17 cellular contexts compared by ENCODE assay signal in the genomic region with DNA sequence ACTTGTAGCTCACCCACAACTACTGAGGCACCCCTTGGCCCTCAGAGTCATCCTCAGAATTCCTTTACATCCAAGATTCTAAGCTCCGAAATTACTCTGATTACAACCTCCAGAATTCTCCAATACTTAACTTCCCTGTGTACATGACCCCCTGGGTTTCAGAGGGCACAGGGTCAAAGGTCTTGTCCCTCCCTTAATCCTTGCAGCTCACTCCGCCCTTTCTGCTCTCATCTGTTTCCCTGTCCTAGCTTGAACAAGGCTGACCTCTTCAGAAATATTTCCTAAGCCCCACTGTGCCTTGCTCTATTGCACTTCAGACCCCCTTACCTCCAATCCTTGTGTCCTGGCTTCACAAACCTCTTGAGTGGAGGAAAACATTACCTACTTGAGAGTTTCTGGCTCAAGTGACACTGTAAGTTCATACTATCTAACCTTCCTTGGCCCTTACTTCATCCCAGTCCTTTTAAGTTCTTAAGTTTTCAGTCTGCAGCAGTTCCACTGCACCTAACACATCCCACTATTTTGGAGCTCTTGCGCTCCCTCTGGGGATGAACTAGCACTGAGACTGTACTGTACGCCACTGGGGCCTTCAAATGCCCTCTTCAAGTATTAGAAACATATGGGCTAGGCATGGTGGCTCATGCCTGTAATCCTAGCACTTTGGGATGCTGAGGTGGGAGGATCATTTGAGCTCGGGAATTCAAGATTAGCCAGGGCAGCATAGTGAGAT. TPM values are rescaled to one million over a fixed set of nuclear protein-coding genes. Genes with fewer than 3 reads are reported as not detected.
DNase-seq lines count a peak whose midpoint lies in the region; ATAC-seq and TF ChIP-seq lines count a peak whose summit lies in the region.
"Had no signal": no experiment of that assay in that cellular context is flagged by ENCODE, and none has a peak within 500 bp of the region (broad histone marks: within the 10 kb centered on the region; RNA-seq: fewer than 3 reads in every experiment).

No MANE protein-coding gene starts in this region.

- H3K4me1 ChIP-seq in hepatocyte (ENCODE audit: insufficient read depth) (peaks cover 27% of the 10 kb centered on the region), spleen (peaks cover 50 to 100% (median 98%) of the 10 kb centered on the region in 6 donors)

- peaks cover 31% of the 10 kb centered on the region for H3K4me1 Mint-ChIP-seq in T-helper 1 cell treated with Interleukin-12 subunit alpha and Interleukin-12 subunit beta and Interleukin-4 antibody, amounts not matched to agents 30 μg/mL and 1 μg/mL, for 36 hours (ENCODE audit: low read depth)
- peaks cover 40% of the 10 kb centered on the region for H3K4me1 Mint-ChIP-seq in activated CD8-positive, alpha-beta T cell treated with anti-CD3 and anti-CD28 coated beads, Interleukin-2, amount 10 ng/mL, durations not matched to agents 7 days and 5 days (ENCODE audit: low read depth)
- peaks cover 16% of the 10 kb centered on the region for H3K4me1 Mint-ChIP-seq in progenitor cell of endocrine pancreas (ENCODE audit: low read depth)

- peak overlapping the region; percentile 6 for H3K27ac ChIP-seq in hepatocyte
- peak overlapping the region in 4 of 8 donors; percentile 74 to 83 (median 78) for H3K27ac ChIP-seq in spleen
- H3K27ac ChIP-seq: 22Rv1, testis, VCaP had no signal

- no peaks in the 10 kb centered on the region for H3K9me3 Mint-ChIP-seq in T-helper 1 cell treated with Interleukin-12 subunit alpha and Interleukin-12 subunit beta and Interleukin-4 antibody, amounts not matched to agents 30 μg/mL and 1 μg/mL, for 36 hours
- no peaks in the 10 kb centered on the region for H3K9me3 Mint-ChIP-seq in activated CD8-positive, alpha-beta T cell treated with anti-CD3 and anti-CD28 coated beads, Interleukin-2, amount 10 ng/mL, durations not matched to agents 7 days and 5 days (ENCODE audit: insufficient read depth)
- peaks cover 4% of the 10 kb centered on the region for H3K9me3 Mint-ChIP-seq in progenitor cell of endocrine pancreas (ENCODE audit: low read depth)

- peaks cover 100% of the 10 kb centered on the region for H3K79me2 ChIP-seq in hepatocyte

- H3K27ac Mint-ChIP-seq in T-helper 1 cell treated with Interleukin-12 subunit alpha and Interleukin-12 subunit beta and Interleukin-4 antibody, amounts not matched to agents 30 μg/mL and 1 μg/mL, for 36 hours, result peak overlapping the region; percentile 53
- H3K27ac Mint-ChIP-seq in activated CD8-positive, alpha-beta T cell treated with anti-CD3 and anti-CD28 coated beads, Interleukin-2, amount 10 ng/mL, durations not matched to agents 7 days and 5 days, result peak overlapping the region; percentile 15
- peak overlapping the region; percentile 0 for H3K27ac Mint-ChIP-seq in progenitor cell of endocrine pancreas

- H4K20me1 ChIP-seq in hepatocyte (ENCODE audit: insufficient read depth, poor library complexity, severe bottlenecking), result peaks cover 91% of the 10 kb centered on the region

- no peak overlapping the region for H3K4me3 ChIP-seq in hepatocyte
- no peak overlapping the region for H3K4me3 ChIP-seq in spleen
- H3K4me3 ChIP-seq: testis had no signal

- no peak overlapping the region for H2AFZ ChIP-seq in hepatocyte

- CTCF ChIA-PET in activated CD8-positive, alpha-beta T cell treated with anti-CD3 and anti-CD28 coated beads, Interleukin-2, amount 10 ng/mL, durations not matched to agents 7 days and 5 days (lab: Charles Lee), result interaction anchor here (0.8 to 1.8 kb wide), 3 partner anchors 9 to 33 kb away, joined by 3 to 10 read pairs (median 3); no protein-coding TSS in a partner anchor

- DNase-seq in T-helper 1 cell (no peak), hepatocyte (ENCODE audit: low spot score) (no peak), progenitor cell of endocrine pancreas (ENCODE audit: low spot score, unreplicated experiment) (no peak), spleen (no peak), C1 segment of cervical spinal cord (lab: John Stamatoyannopoulos, UW) (no peak)
- DNase-seq in activated CD8-positive, alpha-beta T cell treated with anti-CD3 and anti-CD28 coated beads, Interleukin-2, amount 10 ng/mL, durations not matched to agents 7 days and 5 days, result no peak
- DNase-seq in stimulated activated CD4-positive, alpha-beta T cell treated with anti-CD3 and anti-CD28 coated beads, Interleukin-12 subunit alpha, Interleukin-12 subunit beta, amount 100 ng/mL, for 4 hours, result no peak
- DNase-seq: amniotic stem cell, cortex of kidney, NCI-H1694 treated with DMSO at 0.1 percent for 48 hours, NCI-H510A treated with DMSO at 0.1 percent for 48 hours, occipital lobe, SK-N-SH, testis had no signal

- no peak for TF ChIP-seq POLR2A in spleen (IDR thresholded peaks at IDR 0.05)

- H3K9me2 ChIP-seq in hepatocyte (replicated peaks; ENCODE audit: insufficient read depth), result no peaks in the 10 kb centered on the region
- H3K9me2 ChIP-seq: SK-N-SH had no signal

- no peaks in the 10 kb centered on the region for H3K27me3 Mint-ChIP-seq in T-helper 1 cell treated with Interleukin-12 subunit alpha and Interleukin-12 subunit beta and Interleukin-4 antibody, amounts not matched to agents 30 μg/mL and 1 μg/mL, for 36 hours (ENCODE audit: low read depth)
- H3K27me3 Mint-ChIP-seq in activated CD8-positive, alpha-beta T cell treated with anti-CD3 and anti-CD28 coated beads, Interleukin-2, amount 10 ng/mL, durations not matched to agents 7 days and 5 days (ENCODE audit: low read depth), result no peaks in the 10 kb centered on the region
- H3K27me3 Mint-ChIP-seq in progenitor cell of endocrine pancreas, result no peaks in the 10 kb centered on the region

- TF ChIP-seq CTCF in hepatocyte (IDR thresholded peaks at IDR 0.05; ENCODE audit: poor library complexity) (no peak), progenitor cell of endocrine pancreas (IDR thresholded peaks at IDR 0.05; ENCODE audit: unreplicated experiment) (no peak), spleen (IDR thresholded peaks at IDR 0.05 in 8 of 11, conservative IDR thresholded peaks at IDR 0.05 in 3 of 11) (no peak)

- H3K27me3 ChIP-seq in hepatocyte (no peaks in the 10 kb centered on the region), spleen (replicated peaks in 1 of 7) (no peaks in the 10 kb centered on the region)
- H3K27me3 ChIP-seq: testis had no signal

- H3K4me3 Mint-ChIP-seq in T-helper 1 cell treated with Interleukin-12 subunit alpha and Interleukin-12 subunit beta and Interleukin-4 antibody, amounts not matched to agents 30 μg/mL and 1 μg/mL, for 36 hours, result no peak overlapping the region
- no peak overlapping the region for H3K4me3 Mint-ChIP-seq in activated CD8-positive, alpha-beta T cell treated with anti-CD3 and anti-CD28 coated beads, Interleukin-2, amount 10 ng/mL, durations not matched to agents 7 days and 5 days
- no peak overlapping the region for H3K4me3 Mint-ChIP-seq in progenitor cell of endocrine pancreas (ENCODE audit: low read depth)

- peaks cover 14% of the 10 kb centered on the region for H3K36me3 Mint-ChIP-seq in T-helper 1 cell treated with Interleukin-12 subunit alpha and Interleukin-12 subunit beta and Interleukin-4 antibody, amounts not matched to agents 30 μg/mL and 1 μg/mL, for 36 hours (ENCODE audit: low read depth)
- H3K36me3 Mint-ChIP-seq in activated CD8-positive, alpha-beta T cell treated with anti-CD3 and anti-CD28 coated beads, Interleukin-2, amount 10 ng/mL, durations not matched to agents 7 days and 5 days (ENCODE audit: low read depth), result peaks cover 18% of the 10 kb centered on the region
- peaks cover 5% of the 10 kb centered on the region for H3K36me3 Mint-ChIP-seq in progenitor cell of endocrine pancreas (ENCODE audit: insufficient read depth)

- POLR2A ChIA-PET in activated CD8-positive, alpha-beta T cell treated with anti-CD3 and anti-CD28 coated beads, Interleukin-2, amount 10 ng/mL, durations not matched to agents 7 days and 5 days (lab: Charles Lee), result interaction anchor here (0.6 to 2.8 kb wide), 3 partner anchors 9 to 41 kb away, joined by 3 to 12 read pairs (median 3); no protein-coding TSS in a partner anchor

- no peak for ATAC-seq in activated CD8-positive, alpha-beta T cell treated with anti-CD3 and anti-CD28 coated beads, Interleukin-2, amount 10 ng/mL, durations not matched to agents 7 days and 5 days

- H3K9me3 ChIP-seq in hepatocyte (ENCODE audit: low read depth) (no peaks in the 10 kb centered on the region), spleen (no peaks in the 10 kb centered on the region)
- H3K9me3 ChIP-seq: testis had no signal

- H3K4me2 ChIP-seq in hepatocyte, result peak overlapping the region; percentile 26
- H3K4me2 ChIP-seq: SK-N-SH had no signal

- intact Hi-C loops in spleen (cut with DNase I; ENCODE audit: low total_unique reads), result loop anchor here (10.0 kb wide), 1 partner anchor 49 kb away; no protein-coding TSS in a partner anchor

- H3K36me3 ChIP-seq in hepatocyte (replicated peaks; ENCODE audit: insufficient read depth, low read depth) (no peaks in the 10 kb centered on the region), spleen (no peaks in the 10 kb centered on the region)

- 72% methylated on average over 5 of the region's 5 CpGs for WGBS in hepatocyte (ENCODE audit: low lambda C conversion rate, missing lambda C conversion rate)
- 78 to 92% (median 89%) methylated on average over 5 of the region's 5 CpGs for WGBS in spleen, 5 donors

RNA-seq across cellular contexts. Expression of gene N4BP1, which starts 6.2 kb away (rescaled TPM):
- 10 to 100 TPM; 56.1 to 59.1 TPM for total RNA-seq in activated CD8-positive, alpha-beta T cell treated with anti-CD3 and anti-CD28 coated beads, Interleukin-2, amount 10 ng/mL, durations not matched to agents 7 days and 5 days
- 43.9 and 51.7 TPM in 2 replicates for total RNA-seq in hepatocyte
- 21.2 and 31.6 TPM in 2 replicates for polyA plus RNA-seq in hepatocyte
- 37.7 and 39.4 TPM in 2 replicates for total RNA-seq in progenitor cell of endocrine pancreas
- total RNA-seq in spleen, result 10 to 100 TPM; 40.0 to 65.9 (median 48.6) TPM
- 10 to 100 TPM in 1 of 3 donors, 1 to 10 TPM in 2; 6.6 to 12.2 (median 7.8) TPM for polyA plus RNA-seq in spleen

Comparison
In these comparisons a context has a peak if more than half of its experiments do, and no peak if none do; other contexts are left out.
1. H3K27ac Mint-ChIP-seq: peak in every context shown above with its lines; median percentile 53 in T-helper 1 cell treated with Interleukin-12 subunit alpha and Interleukin-12 subunit beta and Interleukin-4 antibody, amounts not matched to agents 30 μg/mL and 1 μg/mL, for 36 hours; 15 in activated CD8-positive, alpha-beta T cell treated with anti-CD3 and anti-CD28 coated beads, Interleukin-2, amount 10 ng/mL, durations not matched to agents 7 days and 5 days; 0 in progenitor cell of endocrine pancreas.